8 cellular contexts compared by ENCODE assay signal in genomic region chr16:67967183-67967955, GRCh38. TPM values are rescaled to one million over a fixed set of nuclear protein-coding genes. Genes with fewer than 3 reads are reported as not detected.
A peak's percentile ranks its signal among the peaks of the same experiment; 100 is the strongest.
DNase-seq lines count a peak whose midpoint lies in the region; ATAC-seq and TF ChIP-seq lines count a peak whose summit lies in the region.

No MANE protein-coding gene starts in this region.

- H3K9me3 Mint-ChIP-seq in CD4-positive, CD25-positive, alpha-beta regulatory T cell: no peaks in the 10 kb centered on the region
- no peaks in the 10 kb centered on the region for H3K9me3 Mint-ChIP-seq in activated T-cell treated with anti-CD3 and anti-CD28 coated beads, Interleukin-2, amount 50 U/mL, for 4 hours
- H3K9me3 Mint-ChIP-seq in glutamatergic neuron (ENCODE audit: unreplicated experiment): peaks cover 3% of the 10 kb centered on the region

- peaks cover 4% of the 10 kb centered on the region for H3K36me3 ChIP-seq in CD4-positive, CD25-positive, alpha-beta regulatory T cell (ENCODE audit: control insufficient read depth, insufficient read depth, low read length)
- H3K36me3 ChIP-seq in skeletal muscle satellite cell (ENCODE audit: insufficient read depth, low read length): peaks cover 29% of the 10 kb centered on the region

- DNase-seq in CD4-positive, CD25-positive, alpha-beta regulatory T cell: peak in 2 of 3 donors; percentile 12 to 34
- no peak for DNase-seq in activated T-cell treated with anti-CD3 and anti-CD28 coated beads, Interleukin-2, amount 50 U/mL, for 4 hours
- DNase-seq in glutamatergic neuron (no peak), DMS53 treated with DMSO at 0.1 percent for 48 hours (lab: John Stamatoyannopoulos, UW; ENCODE audit: unreplicated experiment) (no peak)

- peak overlapping the region; percentile 98 for H3K9ac ChIP-seq in skeletal muscle satellite cell (ENCODE audit: low read depth, low read length)

- TF ChIP-seq CTCF in glutamatergic neuron (IDR thresholded peaks at IDR 0.05; ENCODE audit: partially characterized antibody, unreplicated experiment): no peak

- H3K4me3 Mint-ChIP-seq in CD4-positive, CD25-positive, alpha-beta regulatory T cell: peak overlapping the region; percentile 90 to 98 (median 96)
- H3K4me3 Mint-ChIP-seq in activated T-cell treated with anti-CD3 and anti-CD28 coated beads, Interleukin-2, amount 50 U/mL, for 4 hours: peak overlapping the region; percentile 97
- H3K4me3 Mint-ChIP-seq in glutamatergic neuron (ENCODE audit: unreplicated experiment): peak overlapping the region; percentile 94

- peak overlapping the region; percentile 82 for H3K4me2 ChIP-seq in skeletal muscle satellite cell (ENCODE audit: low read length)

- H3K27me3 Mint-ChIP-seq in CD4-positive, CD25-positive, alpha-beta regulatory T cell: peaks cover 5% of the 10 kb centered on the region
- H3K27me3 Mint-ChIP-seq in activated T-cell treated with anti-CD3 and anti-CD28 coated beads, Interleukin-2, amount 50 U/mL, for 4 hours (ENCODE audit: low read depth): no peaks in the 10 kb centered on the region
- peaks cover 14% of the 10 kb centered on the region for H3K27me3 Mint-ChIP-seq in glutamatergic neuron (ENCODE audit: unreplicated experiment)

- peaks cover 4% of the 10 kb centered on the region for H3K36me3 Mint-ChIP-seq in CD4-positive, CD25-positive, alpha-beta regulatory T cell
- peaks cover 3% of the 10 kb centered on the region for H3K36me3 Mint-ChIP-seq in activated T-cell treated with anti-CD3 and anti-CD28 coated beads, Interleukin-2, amount 50 U/mL, for 4 hours (ENCODE audit: insufficient read depth)
- no peaks in the 10 kb centered on the region for H3K36me3 Mint-ChIP-seq in glutamatergic neuron (ENCODE audit: unreplicated experiment)

- no peaks in the 10 kb centered on the region for H3K9me3 ChIP-seq in CD4-positive, CD25-positive, alpha-beta regulatory T cell (ENCODE audit: control insufficient read depth in 2 of 2, low read length in 2 of 2)
- no peaks in the 10 kb centered on the region for H3K9me3 ChIP-seq in skeletal muscle satellite cell (replicated peaks; ENCODE audit: low read length)

- peaks cover 24% of the 10 kb centered on the region for H3K4me1 ChIP-seq in CD4-positive, CD25-positive, alpha-beta regulatory T cell (ENCODE audit: control insufficient read depth, insufficient read depth, low read length, poor library complexity, severe bottlenecking)
- peaks cover 26% of the 10 kb centered on the region for H3K4me1 ChIP-seq in skeletal muscle satellite cell (ENCODE audit: control insufficient read depth, insufficient read depth, low read length)

- peak overlapping the region; percentile 51 for H3K27ac ChIP-seq in CD4-positive, CD25-positive, alpha-beta regulatory T cell (ENCODE audit: insufficient read depth, low read length, poor library complexity, severe bottlenecking)

- peak overlapping the region; percentile 72 for H3K4me3 ChIP-seq in CD4-positive, CD25-positive, alpha-beta regulatory T cell (ENCODE audit: low read depth, low read length)
- H3K4me3 ChIP-seq in skeletal muscle satellite cell (ENCODE audit: low read length): peak overlapping the region; percentile 96

- H3K4me1 Mint-ChIP-seq in CD4-positive, CD25-positive, alpha-beta regulatory T cell: peaks cover 5 to 40% (median 29%) of the 10 kb centered on the region in 4 donors
- H3K4me1 Mint-ChIP-seq in activated T-cell treated with anti-CD3 and anti-CD28 coated beads, Interleukin-2, amount 50 U/mL, for 4 hours (ENCODE audit: low read depth): peaks cover 20% of the 10 kb centered on the region
- H3K4me1 Mint-ChIP-seq in glutamatergic neuron (ENCODE audit: low read depth, unreplicated experiment): peaks cover 4% of the 10 kb centered on the region

- peak overlapping the region; percentile 48 to 99 (median 91) for H3K27ac Mint-ChIP-seq in CD4-positive, CD25-positive, alpha-beta regulatory T cell
- peak overlapping the region; percentile 34 for H3K27ac Mint-ChIP-seq in glutamatergic neuron (ENCODE audit: unreplicated experiment)

- no peak for ATAC-seq in CD4-positive, CD25-positive, alpha-beta regulatory T cell (ENCODE audit: low read depth in 2 of 2)
- peak; percentile 2 for ATAC-seq in HG03460 (IDR thresholded peaks at IDR 0.05; ENCODE audit: unreplicated experiment)
- peak; percentile 7 to 15 for ATAC-seq in activated T-cell treated with anti-CD3 and anti-CD28 coated beads, Interleukin-2, amount 50 U/mL, for 4 hours
- no peak for ATAC-seq in GM19467 (IDR thresholded peaks at IDR 0.05; ENCODE audit: unreplicated experiment)
- no peak for ATAC-seq in GM21526 (IDR thresholded peaks at IDR 0.05; ENCODE audit: low FRiP score, unreplicated experiment)

- H3K27me3 ChIP-seq in CD4-positive, CD25-positive, alpha-beta regulatory T cell (ENCODE audit: control insufficient read depth, insufficient read depth, low read length): no peaks in the 10 kb centered on the region
- H3K27me3 ChIP-seq in skeletal muscle satellite cell (ENCODE audit: control insufficient read depth, insufficient read depth, low read length): no peaks in the 10 kb centered on the region

RNA-seq across cellular contexts. Expression of gene SLC12A4, which starts 1.1 kb away (rescaled TPM):
- 30.4 TPM for total RNA-seq in CD4-positive, CD25-positive, alpha-beta regulatory T cell
- 1 to 10 TPM; 5.0 to 6.4 (median 5.8) TPM for polyA plus RNA-seq in CD4-positive, CD25-positive, alpha-beta regulatory T cell
- 10 to 100 TPM; 18.5 to 20.5 (median 19.6) TPM for total RNA-seq in activated T-cell treated with anti-CD3 and anti-CD28 coated beads, Interleukin-2, amount 50 U/mL, for 4 hours
- 19.9 TPM for total RNA-seq in glutamatergic neuron (ENCODE audit: unreplicated experiment)
- 43.3 and 45.7 TPM in 2 replicates for total RNA-seq in skeletal muscle satellite cell (2012; rRNA removed)

RNA-seq across cellular contexts. Expression of gene DPEP3, which starts 12.9 kb away (rescaled TPM):
- total RNA-seq in CD4-positive, CD25-positive, alpha-beta regulatory T cell: 0.44 TPM
- polyA plus RNA-seq in CD4-positive, CD25-positive, alpha-beta regulatory T cell: under 1 TPM in 1 of 4 donors, not detected in 3; 0.19 TPM
- total RNA-seq in activated T-cell treated with anti-CD3 and anti-CD28 coated beads, Interleukin-2, amount 50 U/mL, for 4 hours: under 1 TPM in 2 of 3 donors, not detected in 1; 0.11 to 0.33 TPM
- not detected for total RNA-seq in glutamatergic neuron (ENCODE audit: unreplicated experiment)
- not detected in 2 replicates for total RNA-seq in skeletal muscle satellite cell (2012; rRNA removed)

RNA-seq across cellular contexts. Expression of gene LCAT, which starts 23.4 kb away (rescaled TPM):
- total RNA-seq in CD4-positive, CD25-positive, alpha-beta regulatory T cell: 11.0 TPM
- under 1 TPM; 0.25 to 0.77 (median 0.59) TPM for polyA plus RNA-seq in CD4-positive, CD25-positive, alpha-beta regulatory T cell
- 1 to 10 TPM; 8.0 to 9.1 (median 8.1) TPM for total RNA-seq in activated T-cell treated with anti-CD3 and anti-CD28 coated beads, Interleukin-2, amount 50 U/mL, for 4 hours
- total RNA-seq in glutamatergic neuron (ENCODE audit: unreplicated experiment): 8.7 TPM
- 4.8 and 10.6 TPM in 2 replicates for total RNA-seq in skeletal muscle satellite cell (2012; rRNA removed)

RNA-seq across cellular contexts. Expression of gene PSMB10, which starts 30.7 kb away (rescaled TPM):
- 136 TPM for total RNA-seq in CD4-positive, CD25-positive, alpha-beta regulatory T cell
- 100 to 1,000 TPM; 478 to 673 (median 596) TPM for polyA plus RNA-seq in CD4-positive, CD25-positive, alpha-beta regulatory T cell
- 100 to 1,000 TPM; 223 to 262 (median 249) TPM for total RNA-seq in activated T-cell treated with anti-CD3 and anti-CD28 coated beads, Interleukin-2, amount 50 U/mL, for 4 hours
- 11.0 TPM for total RNA-seq in glutamatergic neuron (ENCODE audit: unreplicated experiment)
- 43.6 and 45.0 TPM in 2 replicates for total RNA-seq in skeletal muscle satellite cell (2012; rRNA removed)

RNA-seq across cellular contexts. Expression of gene DPEP2, which starts 31.9 kb away (rescaled TPM):
- 52.4 TPM for total RNA-seq in CD4-positive, CD25-positive, alpha-beta regulatory T cell
- polyA plus RNA-seq in CD4-positive, CD25-positive, alpha-beta regulatory T cell: 10 to 100 TPM; 52.2 to 70.0 (median 63.4) TPM
- total RNA-seq in activated T-cell treated with anti-CD3 and anti-CD28 coated beads, Interleukin-2, amount 50 U/mL, for 4 hours: under 1 TPM; 0.47 to 0.81 (median 0.71) TPM
- total RNA-seq in glutamatergic neuron (ENCODE audit: unreplicated experiment): not detected
- not detected in 2 replicates for total RNA-seq in skeletal muscle satellite cell (2012; rRNA removed)

Comparison
In these comparisons a context has a peak if more than half of its experiments do, and no peak if none do; other contexts are left out.
1. ATAC-seq: peak in HG03460 (single experiment) and activated T-cell treated with anti-CD3 and anti-CD28 coated beads, Interleukin-2, amount 50 U/mL, for 4 hours (2 of 2); none in CD4-positive, CD25-positive, alpha-beta regulatory T cell (0 of 2), GM19467 (single experiment) and GM21526 (single experiment).
2. DNase-seq: peak in CD4-positive, CD25-positive, alpha-beta regulatory T cell (2 of 3); none in activated T-cell treated with anti-CD3 and anti-CD28 coated beads, Interleukin-2, amount 50 U/mL, for 4 hours (single experiment), glutamatergic neuron (single experiment) and DMS53 treated with DMSO at 0.1 percent for 48 hours (single experiment).
3. Peak in every context shown above with its lines, with median percentiles within 50 percentile points of each other: H3K4me3 Mint-ChIP-seq.